ENCODE assay signal across 9 cellular contexts in the genomic region with DNA sequence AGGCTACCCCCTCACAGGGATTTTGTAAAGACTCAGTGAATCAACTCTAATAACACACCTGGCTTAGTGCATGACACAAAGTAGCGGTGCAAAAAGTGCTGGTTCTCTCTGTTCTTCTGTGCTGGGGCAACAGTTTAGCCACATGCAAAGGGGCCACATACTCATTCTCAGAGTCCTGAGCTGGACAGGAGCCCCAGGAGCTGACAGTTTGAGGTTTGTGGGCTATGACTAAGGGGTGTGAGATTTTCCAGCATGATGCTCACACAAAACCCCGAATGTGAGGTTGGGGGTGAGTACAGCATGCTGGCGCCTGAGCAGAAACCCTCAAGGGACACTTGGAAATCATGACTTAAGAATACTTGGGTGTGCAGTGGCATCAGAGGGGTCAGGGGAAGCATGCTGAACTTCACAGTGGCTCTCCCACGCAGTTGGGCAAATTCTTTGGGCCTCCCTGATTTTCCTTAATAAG. TPM values are rescaled to one million over a fixed set of nuclear protein-coding genes. Genes with fewer than 3 reads are reported as not detected.
DNase-seq lines count a peak whose midpoint lies in the region; ATAC-seq and TF ChIP-seq lines count a peak whose summit lies in the region.
"Had no signal": no experiment of that assay in that cellular context is flagged by ENCODE, and none has a peak within 500 bp of the region (broad histone marks: within the 10 kb centered on the region; RNA-seq: fewer than 3 reads in every experiment).

No MANE protein-coding gene starts in this region.

- H3K4me3 Mint-ChIP-seq in T-helper 17 cell = no peak overlapping the region

- dilution Hi-C loops in IMR-90 (cut with HindIII; ENCODE audit: low sequenced_read_pairs, unreplicated experiment) = no loop called here

- DNase-seq in GM12865 (ENCODE audit: low read depth) (peak; percentile 85), IMR-90 (peak; percentile 88), fibroblast of the aortic adventitia (ENCODE audit: low read depth) (peak; percentile 86), T-helper 17 cell (no peak), NCI-H510A treated with DMSO at 0.1 percent for 48 hours (lab: John Stamatoyannopoulos, UW) (no peak), SK-N-DZ (ENCODE audit: low spot score) (no peak), NCI-H526 treated with DMSO at 0.1 percent for 48 hours (lab: John Stamatoyannopoulos, UW) (no peak)

- no peak overlapping the region for H3K23ac ChIP-seq in IMR-90 (ENCODE audit: low read depth, low read length)

- peaks cover 43% of the 10 kb centered on the region for H3K27me3 Mint-ChIP-seq in T-helper 17 cell

- no peak overlapping the region for H2BK5ac ChIP-seq in IMR-90 (ENCODE audit: low read depth, low read length, poor library complexity, severe bottlenecking)

- no peak overlapping the region for H2BK120ac ChIP-seq in IMR-90 (ENCODE audit: low read depth, low read length)

- H3K4me1 ChIP-seq in IMR-90 (ENCODE audit: control insufficient read depth, insufficient read depth, low read length) = no peaks in the 10 kb centered on the region; the same call in 1 of the 2 replicates

- intact Hi-C loops in IMR-90 (cut with micrococcal nuclease) = loop anchor here (5.0 kb wide), 1 partner anchor 1523 kb away; no protein-coding TSS in a partner anchor

- CTCF ChIA-PET in IMR-90 (lab: Yijun Ruan, JAX) = interaction anchor here (1.0 to 1.1 kb wide), 2 partner anchors 8 to 15 kb away, joined by 3 read pairs; no protein-coding TSS in a partner anchor

- no peak overlapping the region for H3K27ac ChIP-seq in IMR-90 (ENCODE audit: insufficient read depth, low read length)
- H3K27ac ChIP-seq: KMS-11 had no signal

- in situ Hi-C loops in IMR-90 (cut with MboI; ENCODE audit: low sequenced_read_pairs) = no loop called here

- no peaks in the 10 kb centered on the region; the same call in 1 of the 2 replicates for H3K9me1 ChIP-seq in IMR-90 (ENCODE audit: insufficient read depth, low read length)

- H3K9me3 ChIP-seq in IMR-90 (ENCODE audit: control insufficient read depth, insufficient read depth, low read length) (no peaks in the 10 kb centered on the region), T-helper 17 cell (ENCODE audit: control insufficient read depth, low read length, poor library complexity, severe bottlenecking) (no peaks in the 10 kb centered on the region)

- H2BK20ac ChIP-seq in IMR-90 (ENCODE audit: low read depth, low read length) = no peak overlapping the region

- no peaks in the 10 kb centered on the region for H3K36me3 Mint-ChIP-seq in T-helper 17 cell (ENCODE audit: low read depth)

- peaks cover 15% of the 10 kb centered on the region for H3K27me3 ChIP-seq in IMR-90 (ENCODE audit: control insufficient read depth, insufficient read depth, low read length)

- H3K4me1 Mint-ChIP-seq in T-helper 17 cell = no peaks in the 10 kb centered on the region

- H4K20me1 ChIP-seq in IMR-90 (ENCODE audit: insufficient read depth, low read length) = no peaks in the 10 kb centered on the region

- no peaks in the 10 kb centered on the region for H3K79me1 ChIP-seq in IMR-90 (ENCODE audit: low read depth in 1 of 2, low read length in 2 of 2)

- no peak overlapping the region for H3K56ac ChIP-seq in IMR-90 (ENCODE audit: extremely low read depth, insufficient read depth, low read length)

- H3K14ac ChIP-seq in IMR-90 (replicated peaks; ENCODE audit: low read depth, low read length) = no peak overlapping the region

- H2BK15ac ChIP-seq in IMR-90 (ENCODE audit: low read depth, low read length) = no peak overlapping the region

- H3K9ac ChIP-seq in IMR-90 (ENCODE audit: low read depth, low read length) = no peak overlapping the region
- H3K9ac ChIP-seq: KMS-11 had no signal

- BruUV-seq in IMR-90 (replicated peaks; lab: Mats Ljungman, UMichigan) = no TSS peak

- no peak overlapping the region for H3K27ac Mint-ChIP-seq in T-helper 17 cell

- no peak for TF ChIP-seq CTCF in GM12865 (IDR thresholded peaks at IDR 0.05; ENCODE audit: insufficient read depth, low read depth, low read length, missing control alignments)
- no peak for TF ChIP-seq CTCF in IMR-90 (conservative IDR thresholded peaks at IDR 0.05; ENCODE audit: low read depth, low read length)
- TF ChIP-seq CTCF in fibroblast of the aortic adventitia (IDR thresholded peaks at IDR 0.05; ENCODE audit: insufficient read depth, low read length) = no peak

- no peak overlapping the region for H3K4me2 ChIP-seq in IMR-90 (ENCODE audit: low read depth, low read length)
- H3K4me2 ChIP-seq: KMS-11 had no signal

- H4K5ac ChIP-seq in IMR-90 (ENCODE audit: low read depth, low read length) = no peak overlapping the region

- TF ChIP-seq RAD21 in IMR-90 (IDR thresholded peaks at IDR 0.05; ENCODE audit: low read length) = no peak

- H3K18ac ChIP-seq in IMR-90 (ENCODE audit: low read depth, low read length) = no peak overlapping the region

- POLR2A ChIA-PET in IMR-90 (lab: Charles Lee; ENCODE audit: unreplicated experiment) = no interaction called here

- no peak overlapping the region for H2AFZ ChIP-seq in IMR-90 (replicated peaks; ENCODE audit: low read length, poor library complexity)

- H2AK9ac ChIP-seq in IMR-90 (replicated peaks; ENCODE audit: low read depth, low read length, poor library complexity) = no peak overlapping the region

- H3K36me3 ChIP-seq in IMR-90 (ENCODE audit: control insufficient read depth, insufficient read depth, low read length) = no peaks in the 10 kb centered on the region

- ATAC-seq in GM21619 (IDR thresholded peaks at IDR 0.05; ENCODE audit: unreplicated experiment) = peak; percentile 91
- ATAC-seq in IMR-90 (ENCODE audit: low read depth) = peak; percentile 71
- ATAC-seq in T-helper 17 cell = no peak

- TF ChIP-seq POLR2A in IMR-90 (IDR thresholded peaks at IDR 0.05; ENCODE audit: low read depth, low read length) = no peak

- WGBS in IMR-90 (ENCODE audit: extremely low coverage in 2 of 2, insufficient read length in 1 of 2), 2 experiments = no CpG with 5 or more reads among the region's 4 CpGs

- no peak overlapping the region for H4K8ac ChIP-seq in IMR-90 (ENCODE audit: low read depth in 2 of 2, low read length in 2 of 2)

- H3K4ac ChIP-seq in IMR-90 (ENCODE audit: low read depth, low read length) = no peak overlapping the region

- no peak overlapping the region for H2AK5ac ChIP-seq in IMR-90 (ENCODE audit: low read depth, low read length)

- H3K4me3 ChIP-seq in GM12865 (ENCODE audit: low read depth, low read length) (no peak overlapping the region), IMR-90 (ENCODE audit: insufficient read depth, low read depth, low read length) (no peak overlapping the region), fibroblast of the aortic adventitia (ENCODE audit: low read depth, low read length) (no peak overlapping the region)

- H4K91ac ChIP-seq in IMR-90 (ENCODE audit: insufficient read depth, low read depth, low read length) = no peak overlapping the region

TF ChIP-seq in IMR-90, 13 proteins besides CTCF, POLR2A, EP300 and RAD21:
- TF ChIP-seq MAZ (IDR thresholded peaks at IDR 0.05; ENCODE audit: borderline replicate concordance, low read depth, low read length) (no peak), RCOR1 (IDR thresholded peaks at IDR 0.05; ENCODE audit: insufficient replicate concordance, low read length) (no peak), NFE2L2 (IDR thresholded peaks at IDR 0.05; ENCODE audit: low read depth, low read length) (no peak), RFX5 (IDR thresholded peaks at IDR 0.05; ENCODE audit: low read depth, low read length) (no peak), BHLHE40 (IDR thresholded peaks at IDR 0.05; ENCODE audit: low read depth, low read length) (peak; percentile 51), SMC3 (IDR thresholded peaks at IDR 0.05; ENCODE audit: low read depth, low read length) (no peak), FOS (IDR thresholded peaks at IDR 0.05; ENCODE audit: low read depth, low read length) (no peak; the same call in 1 of the 2 replicates)

RNA-seq across cellular contexts. Expression of a gene that starts 31.1 kb away (rescaled TPM):
- under 0.01 TPM in 1 of 2 replicates, not detected in the other for total RNA-seq in IMR-90 (2012; rRNA removed)
- polyA plus RNA-seq in IMR-90 (2012; rRNA removed) = 0.07 and 0.24 TPM in 2 replicates
- 0.15 TPM in 1 of 2 replicates, not detected in the other for polyA plus RNA-seq in IMR-90 (2012; cell fraction: cytosol; rRNA removed)
- polyA plus RNA-seq in IMR-90 (2012; cell fraction: nucleus; rRNA removed; ENCODE audit: low replicate concordance) = 0.77 and 1.5 TPM in 2 replicates
- total RNA-seq in fibroblast of the aortic adventitia (ENCODE audit: low replicate concordance) = 0.09 TPM in 1 of 2 replicates, not detected in the other
- total RNA-seq in T-helper 17 cell = 1 to 10 TPM; 1.5 to 1.9 TPM
- polyA plus RNA-seq in SK-N-DZ (2014; cell fraction: cytosol; rRNA removed) = 0.22 TPM in 1 of 2 replicates, not detected in the other
- polyA plus RNA-seq in SK-N-DZ (2014; cell fraction: nucleus; rRNA removed) = 1.9 and 2.6 TPM in 2 replicates

Comparison
In these comparisons a context has a peak if more than half of its experiments do, and no peak if none do; other contexts are left out.
1. DNase-seq: peak in GM12865 (single experiment), IMR-90 (single experiment) and fibroblast of the aortic adventitia (single experiment); none in T-helper 17 cell (0 of 3), NCI-H510A treated with DMSO at 0.1 percent for 48 hours (single experiment), SK-N-DZ (single experiment) and NCI-H526 treated with DMSO at 0.1 percent for 48 hours (single experiment).